In genomic region chr11:1869427-1870325, GRCh38 we compare ENCODE assay signal across 10 cellular contexts. TPM values are rescaled to one million over a fixed set of nuclear protein-coding genes. Genes with fewer than 3 reads are reported as not detected.
DNase-seq lines count a peak whose midpoint lies in the region; ATAC-seq and TF ChIP-seq lines count a peak whose summit lies in the region.
"Had no signal": no experiment of that assay in that cellular context is flagged by ENCODE, and none has a peak within 500 bp of the region (broad histone marks: within the 10 kb centered on the region; RNA-seq: fewer than 3 reads in every experiment).

No MANE protein-coding gene starts in this region.

- no peak overlapping the region for H3K27ac ChIP-seq in CD8-positive, alpha-beta T cell (ENCODE audit: low read depth, low read length)
- peak overlapping the region; percentile 54 to 72 (median 61) for H3K27ac ChIP-seq in esophagus muscularis mucosa (replicated peaks in 1 of 4)
- H3K27ac ChIP-seq: hepatocyte had no signal

- no peak overlapping the region for H3K4me3 ChIP-seq in CD8-positive, alpha-beta T cell (ENCODE audit: low read depth, low read length)
- H3K4me3 ChIP-seq in esophagus muscularis mucosa, result peak overlapping the region; percentile 36 to 53 (median 40)
- H3K4me3 ChIP-seq: hepatocyte had no signal

- H3K36me3 ChIP-seq in CD8-positive, alpha-beta T cell (ENCODE audit: insufficient read depth, low read length), result no peaks in the 10 kb centered on the region
- no peaks in the 10 kb centered on the region for H3K36me3 ChIP-seq in esophagus muscularis mucosa

- H3K36me3 Mint-ChIP-seq in CD8-positive, alpha-beta T cell, result peaks cover 4% of the 10 kb centered on the region

- H3K27me3 ChIP-seq in CD8-positive, alpha-beta T cell (ENCODE audit: insufficient read depth, low read length), result no peaks in the 10 kb centered on the region
- H3K27me3 ChIP-seq in esophagus muscularis mucosa, result peaks cover 0 to 21% (median 2%) of the 10 kb centered on the region in 4 donors
- H3K27me3 ChIP-seq: hepatocyte had no signal

- TF ChIP-seq POLR2A in esophagus muscularis mucosa (IDR thresholded peaks at IDR 0.05; ENCODE audit: low read depth), result no peak

- no peak for TF ChIP-seq CTCF in CD8-positive, alpha-beta T cell (IDR thresholded peaks at IDR 0.05)
- peak; percentile 45 for TF ChIP-seq CTCF in LNCAP (IDR thresholded peaks at IDR 0.05)
- peak in 1 of 3 experiments; percentile 19 for TF ChIP-seq CTCF in esophagus muscularis mucosa (IDR thresholded peaks at IDR 0.05)

- H3K4me1 Mint-ChIP-seq in CD8-positive, alpha-beta T cell (ENCODE audit: low read depth), result peaks cover 62% of the 10 kb centered on the region

- TF ChIP-seq EP300 in esophagus muscularis mucosa (IDR thresholded peaks at IDR 0.05), result no peak

- POLR2A ChIA-PET in CD8-positive, alpha-beta T cell (lab: Charles Lee), result interaction anchor here (1.8 to 3.1 kb wide), 2 partner anchors 17 to 19 kb away, joined by 6 to 34 read pairs; partner anchors contain the start of gene LSP1

- peak in 1 of 7 experiments; percentile 20 for DNase-seq in CD8-positive, alpha-beta T cell
- DNase-seq in esophagus muscularis mucosa (ENCODE audit: extremely low spot score) (no peak), sciatic nerve (ENCODE audit: low spot score) (no peak), NCI-H526 treated with DMSO at 0.1 percent for 48 hours (lab: John Stamatoyannopoulos, UW) (no peak)
- DNase-seq in activated CD4-positive, alpha-beta T cell treated with anti-CD3 and anti-CD28 coated beads for 1 hour, result no peak
- no peak for DNase-seq in stimulated activated naive CD4-positive, alpha-beta T cell (lab: John Stamatoyannopoulos, UW)
- DNase-seq: amniotic stem cell had no signal

- intact Hi-C loops in CD8-positive, alpha-beta T cell (cut with DNase I, micrococcal nuclease), result loop anchor here in 1 of 2 experiments (2.0 kb wide), 1 partner anchor 17 kb away; the partner anchor contains the start of gene LSP1
- intact Hi-C loops in esophagus muscularis mucosa (cut with DNase I) (no loop called here), sciatic nerve (cut with DNase I) (no loop called here)

- peak overlapping the region; percentile 76 for H3K4me3 Mint-ChIP-seq in CD8-positive, alpha-beta T cell

- ATAC-seq in CD8-positive, alpha-beta T cell, result no peak
- ATAC-seq in sciatic nerve (peak; percentile 58), GM21526 (IDR thresholded peaks at IDR 0.05; ENCODE audit: low FRiP score, unreplicated experiment) (no peak)

- peak overlapping the region; percentile 94 for H3K27ac Mint-ChIP-seq in CD8-positive, alpha-beta T cell

- H3K9me3 ChIP-seq in CD8-positive, alpha-beta T cell (ENCODE audit: low read length), result no peaks in the 10 kb centered on the region
- no peaks in the 10 kb centered on the region for H3K9me3 ChIP-seq in esophagus muscularis mucosa

- whole genome bisulfite sequencing in esophagus muscularis mucosa, result 63% methylated on average over 31 of the region's 34 CpGs

- peaks cover 73% of the 10 kb centered on the region for H3K4me1 ChIP-seq in CD8-positive, alpha-beta T cell (ENCODE audit: insufficient read depth, low read length)
- H3K4me1 ChIP-seq in esophagus muscularis mucosa, result peaks cover 8 to 70% (median 64%) of the 10 kb centered on the region in 4 donors

- H3K9me3 Mint-ChIP-seq in CD8-positive, alpha-beta T cell, result no peaks in the 10 kb centered on the region

- no peaks in the 10 kb centered on the region for H3K27me3 Mint-ChIP-seq in CD8-positive, alpha-beta T cell (ENCODE audit: low read depth)

- CTCF ChIA-PET in CD8-positive, alpha-beta T cell (lab: Charles Lee), result interaction anchor here (0.9 to 3.8 kb wide), 5 partner anchors 13 to 176 kb away, joined by 3 to 24 read pairs (median 3); partner anchors contain the start of gene LSP1

RNA-seq across cellular contexts. Expression of gene LSP1, which starts 16.8 kb away (rescaled TPM):
- 100 to 1,000 TPM; 190 to 191 TPM for total RNA-seq in CD8-positive, alpha-beta T cell
- total RNA-seq in esophagus muscularis mucosa (10 to 100 TPM; 10.3 to 36.5 (median 35.4) TPM), sciatic nerve (89.6 TPM)

RNA-seq across cellular contexts. Expression of gene PRR33, which starts 22.0 kb away (rescaled TPM):
- not detected for total RNA-seq in CD8-positive, alpha-beta T cell
- total RNA-seq in esophagus muscularis mucosa (not detected), sciatic nerve (not detected)
- total RNA-seq: hepatocyte had no signal

RNA-seq across cellular contexts. Expression of gene TNNI2, which starts 30.9 kb away (rescaled TPM):
- under 1 TPM in 1 of 2 experiments, not detected in 1; 0.60 TPM for total RNA-seq in CD8-positive, alpha-beta T cell
- total RNA-seq in esophagus muscularis mucosa (1 to 10 TPM in 1 of 4 donors, not detected in 3; 4.2 TPM), sciatic nerve (not detected)

RNA-seq across cellular contexts. Expression of gene SYT8, which starts 34.9 kb away (rescaled TPM):
- total RNA-seq in CD8-positive, alpha-beta T cell, result not detected
- total RNA-seq in esophagus muscularis mucosa, result not detected
- total RNA-seq in sciatic nerve, result 1.1 TPM

RNA-seq across cellular contexts. Expression of gene TNNT3, which starts 49.8 kb away (rescaled TPM):
- 10 to 100 TPM; 18.6 to 19.2 TPM for total RNA-seq in CD8-positive, alpha-beta T cell
- total RNA-seq in esophagus muscularis mucosa, result 1 to 10 TPM; 2.8 to 6.0 (median 3.6) TPM
- 35.6 TPM for total RNA-seq in sciatic nerve
